Comparison of ENCODE assay signal across 31 cellular contexts in genomic region chr9:65435464-65435863, GRCh38.
DNase-seq lines count a peak whose midpoint lies in the region; ATAC-seq and TF ChIP-seq lines count a peak whose summit lies in the region.
"Had no signal": no experiment of that assay in that cellular context is flagged by ENCODE, and none has a peak within 500 bp of the region (broad histone marks: within the 10 kb centered on the region; RNA-seq: fewer than 3 reads in every experiment).

No MANE protein-coding gene starts in this region.

- peaks cover 62% of the 10 kb centered on the region for H3K9me3 Mint-ChIP-seq in endothelial cell (ENCODE audit: unreplicated experiment)
- H3K9me3 Mint-ChIP-seq in nephron progenitor cell = peaks cover 95% of the 10 kb centered on the region
- H3K9me3 Mint-ChIP-seq in natural killer cell = peaks cover 21 to 29% of the 10 kb centered on the region in 2 donors

- H3K27ac Mint-ChIP-seq in endothelial cell (ENCODE audit: unreplicated experiment) (peak overlapping the region; percentile 42), nephron progenitor cell (no peak overlapping the region), natural killer cell (no peak overlapping the region)
- H3K27ac Mint-ChIP-seq: B cell; CD14-positive monocyte; CD4-positive, alpha-beta memory T cell; CD4-positive, alpha-beta T cell; CD4-positive, CD25-positive, alpha-beta regulatory T cell; CD8-positive, alpha-beta memory T cell; CD8-positive, alpha-beta T cell had no signal

- H3K27me3 Mint-ChIP-seq in endothelial cell (ENCODE audit: unreplicated experiment) (peaks cover 26% of the 10 kb centered on the region), nephron progenitor cell (ENCODE audit: low read depth, poor library complexity) (peaks cover 5% of the 10 kb centered on the region), natural killer cell (ENCODE audit: low read depth in 2 of 2) (peaks cover 0 to 2% of the 10 kb centered on the region in 2 donors)
- H3K27me3 Mint-ChIP-seq: B cell; CD4-positive, alpha-beta T cell; CD4-positive, CD25-positive, alpha-beta regulatory T cell had no signal

- intact Hi-C loops in posterior vena cava (cut with DNase I) (no loop called here), natural killer cell (cut with micrococcal nuclease) (no loop called here)

- no peak for TF ChIP-seq CTCF in endothelial cell (IDR thresholded peaks at IDR 0.05; ENCODE audit: unreplicated experiment)
- TF ChIP-seq CTCF in nephron progenitor cell (IDR thresholded peaks at IDR 0.05) = no peak
- TF ChIP-seq CTCF in natural killer cell (IDR thresholded peaks at IDR 0.05) = no peak

- peak; percentile 49 for DNase-seq in activated effector memory CD4-positive, alpha-beta T cell treated with anti-CD3 and anti-CD28 coated beads, Interleukin-2, amount 50 U/mL, for 16 hours
- DNase-seq in activated effector memory CD4-positive, alpha-beta T cell treated with Interleukin-2 at 50 U/mL for 16 hours = no peak
- DNase-seq in endothelial cell (ENCODE audit: low spot score) = no peak
- DNase-seq in mesenteric fat pad (ENCODE audit: low spot score) = peak; percentile 41
- peak; percentile 58 for DNase-seq in posterior vena cava (ENCODE audit: low spot score)
- DNase-seq in SW480 (ENCODE audit: low spot score) = no peak
- DNase-seq in nephron progenitor cell = no peak
- DNase-seq in natural killer cell = no peak
- DNase-seq: 8988T; ACHN; AML-193; BE2C; C1 segment of cervical spinal cord; Caco-2; Calu3; CD4-positive, alpha-beta memory T cell; CD4-positive, alpha-beta T cell; CD4-positive, CD25-positive, alpha-beta regulatory T cell; CD8-positive, alpha-beta memory T cell; CD8-positive, alpha-beta T cell; COR-L47; DMS 273 treated with DMSO at 0.1 percent for 48 hours; DMS153; DMS53; DMS79; DMS79 treated with DMSO at 0.1 percent for 48 hours; DND-41; EL had no signal

- H3K4me3 Mint-ChIP-seq in endothelial cell (ENCODE audit: unreplicated experiment) = no peak overlapping the region
- no peak overlapping the region for H3K4me3 Mint-ChIP-seq in nephron progenitor cell
- no peak overlapping the region for H3K4me3 Mint-ChIP-seq in natural killer cell
- H3K4me3 Mint-ChIP-seq: B cell; CD14-positive monocyte; CD4-positive, alpha-beta memory T cell; CD4-positive, alpha-beta T cell; CD4-positive, CD25-positive, alpha-beta regulatory T cell; CD8-positive, alpha-beta memory T cell; CD8-positive, alpha-beta T cell had no signal

- H3K4me1 Mint-ChIP-seq in endothelial cell (ENCODE audit: unreplicated experiment) (no peaks in the 10 kb centered on the region), nephron progenitor cell (no peaks in the 10 kb centered on the region), natural killer cell (no peaks in the 10 kb centered on the region)
- H3K4me1 Mint-ChIP-seq: B cell; CD14-positive monocyte; CD4-positive, CD25-positive, alpha-beta regulatory T cell had no signal

- no peak for ATAC-seq in natural killer cell
- ATAC-seq: A549; CD8-positive, alpha-beta T cell had no signal

- H3K36me3 Mint-ChIP-seq in endothelial cell (ENCODE audit: low read depth, unreplicated experiment) = peaks cover 31% of the 10 kb centered on the region
- peaks cover 22% of the 10 kb centered on the region for H3K36me3 Mint-ChIP-seq in nephron progenitor cell (ENCODE audit: low read depth)
- peaks cover 6% of the 10 kb centered on the region for H3K36me3 Mint-ChIP-seq in natural killer cell
- H3K36me3 Mint-ChIP-seq: CD14-positive monocyte; CD4-positive, CD25-positive, alpha-beta regulatory T cell; CD8-positive, alpha-beta T cell had no signal

Comparison
In these comparisons a context has a peak if more than half of its experiments do, and no peak if none do; other contexts are left out.
1. DNase-seq: peak in activated effector memory CD4-positive, alpha-beta T cell treated with anti-CD3 and anti-CD28 coated beads, Interleukin-2, amount 50 U/mL, for 16 hours (single experiment), mesenteric fat pad (single experiment) and posterior vena cava (single experiment); none in activated effector memory CD4-positive, alpha-beta T cell treated with Interleukin-2 at 50 U/mL for 16 hours (single experiment), endothelial cell (single experiment), SW480 (single experiment), nephron progenitor cell (single experiment) and natural killer cell (single experiment).